29 cellular contexts compared by ENCODE assay signal in genomic region chr7:23973264-23973663, GRCh38.
"Had no signal": no experiment of that assay in that cellular context is flagged by ENCODE, and none has a peak within 500 bp of the region (broad histone marks: within the 10 kb centered on the region; RNA-seq: fewer than 3 reads in every experiment).

No MANE protein-coding gene starts in this region.

- ATAC-seq: effector memory CD8-positive, alpha-beta T cell; esophagus mucosa; foreskin keratinocyte; gastrocnemius medialis; gastroesophageal sphincter; heart left ventricle; heart right ventricle had no signal

- H3K36me3 ChIP-seq: colonic mucosa, esophagus muscularis mucosa, esophagus squamous epithelium, gastrocnemius medialis, gastroesophageal sphincter, heart left ventricle, heart right ventricle had no signal

- H3K27me3 Mint-ChIP-seq: dendritic cell treated with granulocyte-macrophage colony-stimulating factor and Interleukin-4, amounts not matched to agents 40 ng/mL and 50 ng/mL, for 4 days had no signal

- H3K27ac ChIP-seq: colonic mucosa, coronary artery, dorsolateral prefrontal cortex, epithelial cell of prostate, esophagus muscularis mucosa, esophagus squamous epithelium, foreskin keratinocyte, gastrocnemius medialis, gastroesophageal sphincter, heart left ventricle, heart right ventricle, hepatocyte had no signal

- H3K9me3 ChIP-seq: colonic mucosa, esophagus squamous epithelium, gastrocnemius medialis had no signal

- H3K4me1 ChIP-seq: colonic mucosa, esophagus muscularis mucosa, esophagus squamous epithelium, foreskin keratinocyte, gastrocnemius medialis, gastroesophageal sphincter, heart left ventricle, heart right ventricle had no signal

- H3K27me3 ChIP-seq: colonic mucosa, dorsolateral prefrontal cortex, esophagus muscularis mucosa, esophagus squamous epithelium, foreskin keratinocyte, gastrocnemius medialis, gastroesophageal sphincter, heart left ventricle, heart right ventricle, hepatocyte had no signal

- H3K9me3 Mint-ChIP-seq: effector memory CD8-positive, alpha-beta T cell; endodermal cell had no signal

- DNase-seq: colonic mucosa; cortex of kidney; dermis blood vessel endothelial cell; dorsolateral prefrontal cortex; effector CD4-positive, alpha-beta T cell; effector CD8-positive, alpha-beta T cell; effector memory CD4-positive, alpha-beta T cell; effector memory CD8-positive, alpha-beta T cell; endodermal cell; erythroblast; esophagus squamous epithelium; foreskin fibroblast; foreskin keratinocyte; foreskin melanocyte; gastrocnemius medialis; glutamatergic neuron; head of caudate nucleus; heart left ventricle; heart right ventricle had no signal

- H3K4me3 Mint-ChIP-seq: dendritic cell treated with granulocyte-macrophage colony-stimulating factor and Interleukin-4, amounts not matched to agents 40 ng/mL and 50 ng/mL, for 4 days; effector memory CD8-positive, alpha-beta T cell; endodermal cell had no signal

- FAIRE-seq: endometrium, endothelial cell of umbilical vein, frontal cortex had no signal

- H3K27ac Mint-ChIP-seq: dendritic cell treated with granulocyte-macrophage colony-stimulating factor and Interleukin-4, amounts not matched to agents 40 ng/mL and 50 ng/mL, for 4 days; effector memory CD8-positive, alpha-beta T cell; endodermal cell had no signal

- H3K79me2 ChIP-seq: hepatocyte had no signal

- H2AFZ ChIP-seq: hepatocyte had no signal

- H3K4me3 ChIP-seq: colonic mucosa, coronary artery, dorsolateral prefrontal cortex, esophagus muscularis mucosa, esophagus squamous epithelium, gastrocnemius medialis, gastroesophageal sphincter, heart left ventricle, heart right ventricle, hepatocyte had no signal

- H3K4me2 ChIP-seq: hepatocyte had no signal
